In the genomic region with DNA sequence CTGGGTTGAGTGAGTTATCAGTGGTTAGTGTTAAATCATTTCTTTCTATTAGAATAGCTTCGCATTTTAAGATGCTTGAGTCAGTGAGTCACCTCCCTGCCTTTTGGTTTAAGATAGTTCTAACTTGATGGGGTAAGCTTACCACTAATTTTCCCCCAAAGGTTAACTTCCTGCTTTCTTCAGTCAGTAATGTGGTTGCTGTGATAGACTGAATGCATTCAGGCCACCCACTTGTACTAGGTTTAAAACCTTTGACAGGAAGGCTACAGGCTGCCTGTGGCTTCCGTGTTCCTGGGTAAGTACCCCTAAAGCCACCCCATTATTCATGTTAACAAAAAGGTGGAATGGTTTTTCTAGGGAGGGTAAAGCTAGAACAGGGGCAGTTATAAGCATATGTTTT, we compare ENCODE assay signal across 14 cellular contexts. TPM values are rescaled to one million over a fixed set of nuclear protein-coding genes. Genes with fewer than 3 reads are reported as not detected.
DNase-seq lines count a peak whose midpoint lies in the region; ATAC-seq, FAIRE-seq and TF ChIP-seq lines count a peak whose summit lies in the region.
"Had no signal": no experiment of that assay in that cellular context is flagged by ENCODE, and none has a peak within 500 bp of the region (broad histone marks: within the 10 kb centered on the region; RNA-seq: fewer than 3 reads in every experiment).

No MANE protein-coding gene starts in this region.

- FAIRE-seq in frontal cortex (lab: Jason Lieb, UNC): no peak

- WGBS in lung, 2 donors: 58 to 68% methylated on average over 2 of the region's 2 CpGs

- peak overlapping the region; percentile 0 to 97 (median 66) for H3K27ac Mint-ChIP-seq in CD4-positive, CD25-positive, alpha-beta regulatory T cell

- H3K27me3 Mint-ChIP-seq in CD4-positive, CD25-positive, alpha-beta regulatory T cell: peaks cover 11% of the 10 kb centered on the region

- H3K4me3 Mint-ChIP-seq in CD4-positive, CD25-positive, alpha-beta regulatory T cell: peak overlapping the region in 2 of 4 donors; percentile 18 to 42

- peak in 2 of 3 donors; percentile 43 to 60 for DNase-seq in CD4-positive, CD25-positive, alpha-beta regulatory T cell
- DNase-seq in NOMO-1 treated with DMSO at 0.1 percent for 48 hours (lab: John Stamatoyannopoulos, UW; ENCODE audit: unreplicated experiment) (peak; percentile 94), activated T-helper 1 cell treated with Interleukin-2 at 50 U/mL for 16 hours (ENCODE audit: low read depth) (peak; percentile 3), lung (ENCODE audit: low spot score) (no peak), superior temporal gyrus (ENCODE audit: extremely low spot score) (no peak), frontal cortex (ENCODE audit: low spot score in 2 of 2) (no peak), NCI-H82 (lab: John Stamatoyannopoulos, UW) (no peak)
- DNase-seq: heart left ventricle, mesendoderm, NCI-H2107 had no signal

- H3K36me3 ChIP-seq in CD4-positive, CD25-positive, alpha-beta regulatory T cell (ENCODE audit: control insufficient read depth, insufficient read depth, low read length): no peaks in the 10 kb centered on the region
- H3K36me3 ChIP-seq in lung (ENCODE audit: control insufficient read depth in 2 of 2, insufficient read depth in 2 of 2, low read length in 2 of 2): no peaks in the 10 kb centered on the region
- H3K36me3 ChIP-seq: BLaER1, heart left ventricle had no signal

- peak; percentile 97 to 98 for ATAC-seq in CD4-positive, CD25-positive, alpha-beta regulatory T cell (ENCODE audit: low read depth in 2 of 2)
- ATAC-seq in lung (ENCODE audit: insufficient read depth, low FRiP score) (peak; percentile 19), HG03439 (IDR thresholded peaks at IDR 0.05; ENCODE audit: unreplicated experiment) (no peak)
- ATAC-seq: heart left ventricle had no signal

- TF ChIP-seq CTCF in lung (IDR thresholded peaks at IDR 0.05; ENCODE audit: control extremely low read depth, extremely low read depth): no peak

- H3K9me3 Mint-ChIP-seq in CD4-positive, CD25-positive, alpha-beta regulatory T cell: peaks cover 5 to 36% (median 16%) of the 10 kb centered on the region in 7 donors

- H3K36me3 Mint-ChIP-seq in CD4-positive, CD25-positive, alpha-beta regulatory T cell: peaks cover 7% of the 10 kb centered on the region

- no peaks in the 10 kb centered on the region for H3K27me3 ChIP-seq in CD4-positive, CD25-positive, alpha-beta regulatory T cell (ENCODE audit: control insufficient read depth, insufficient read depth, low read length)
- H3K27me3 ChIP-seq in lung (ENCODE audit: control insufficient read depth, insufficient read depth): no peaks in the 10 kb centered on the region
- H3K27me3 ChIP-seq: BLaER1, heart left ventricle had no signal

- peaks cover 31 to 38% of the 10 kb centered on the region in 2 experiments for H3K9me3 ChIP-seq in CD4-positive, CD25-positive, alpha-beta regulatory T cell (ENCODE audit: control insufficient read depth in 2 of 2, low read length in 2 of 2)
- peaks cover 10 to 11% of the 10 kb centered on the region in 2 donors for H3K9me3 ChIP-seq in lung (ENCODE audit: control insufficient read depth in 2 of 2, insufficient read depth in 1 of 2, low read length in 1 of 2)

- H3K27ac ChIP-seq in CD4-positive, CD25-positive, alpha-beta regulatory T cell (ENCODE audit: insufficient read depth, low read length, poor library complexity, severe bottlenecking): no peak overlapping the region
- H3K27ac ChIP-seq in lung (ENCODE audit: low read depth in 1 of 2, low read length in 1 of 2): no peak overlapping the region
- H3K27ac ChIP-seq: BLaER1, heart left ventricle had no signal

- peaks cover 16% of the 10 kb centered on the region for H3K4me1 ChIP-seq in CD4-positive, CD25-positive, alpha-beta regulatory T cell (ENCODE audit: control insufficient read depth, insufficient read depth, low read length, poor library complexity, severe bottlenecking)
- H3K4me1 ChIP-seq in lung (ENCODE audit: control insufficient read depth in 2 of 2, insufficient read depth in 2 of 2, low read length in 2 of 2): no peaks in the 10 kb centered on the region
- H3K4me1 ChIP-seq: BLaER1, heart left ventricle had no signal

- peaks cover 9 to 20% (median 17%) of the 10 kb centered on the region in 4 donors for H3K4me1 Mint-ChIP-seq in CD4-positive, CD25-positive, alpha-beta regulatory T cell

- H3K4me3 ChIP-seq in CD4-positive, CD25-positive, alpha-beta regulatory T cell (ENCODE audit: low read depth, low read length): peak overlapping the region; percentile 9
- no peak overlapping the region for H3K4me3 ChIP-seq in lung
- H3K4me3 ChIP-seq: BLaER1, heart left ventricle had no signal

RNA-seq across cellular contexts. Expression of gene CLEC2A, which starts 25.3 kb away (rescaled TPM):
- total RNA-seq in CD4-positive, CD25-positive, alpha-beta regulatory T cell: not detected
- polyA plus RNA-seq in CD4-positive, CD25-positive, alpha-beta regulatory T cell: not detected
- total RNA-seq in lung: not detected
- polyA plus RNA-seq in lung: not detected
- not detected for total RNA-seq in frontal cortex
- total RNA-seq: dermis microvascular lymphatic vessel endothelial cell, heart left ventricle, renal cortical epithelial cell had no signal
- polyA plus RNA-seq: heart left ventricle had no signal

RNA-seq across cellular contexts. Expression of gene KLRF2, which starts 25.6 kb away (rescaled TPM):
- not detected for total RNA-seq in CD4-positive, CD25-positive, alpha-beta regulatory T cell
- not detected for polyA plus RNA-seq in CD4-positive, CD25-positive, alpha-beta regulatory T cell
- total RNA-seq in lung (not detected), frontal cortex (not detected)
- not detected for polyA plus RNA-seq in lung
- total RNA-seq: dermis microvascular lymphatic vessel endothelial cell, heart left ventricle, renal cortical epithelial cell had no signal
- polyA plus RNA-seq: heart left ventricle had no signal

RNA-seq across cellular contexts. Expression of gene CLEC2B, which starts 37.7 kb away (rescaled TPM):
- 90.8 TPM for total RNA-seq in CD4-positive, CD25-positive, alpha-beta regulatory T cell
- 10 to 100 TPM; 32.8 to 55.3 (median 45.7) TPM for polyA plus RNA-seq in CD4-positive, CD25-positive, alpha-beta regulatory T cell
- 10 to 100 TPM; 14.1 to 70.1 TPM for total RNA-seq in lung
- polyA plus RNA-seq in lung: 10 to 100 TPM; 17.0 to 19.0 TPM
- total RNA-seq in frontal cortex: 1.6 TPM

Comparison
In these comparisons a context has a peak if more than half of its experiments do, and no peak if none do; other contexts are left out.
1. DNase-seq: peak in CD4-positive, CD25-positive, alpha-beta regulatory T cell (2 of 3), NOMO-1 treated with DMSO at 0.1 percent for 48 hours (single experiment) and activated T-helper 1 cell treated with Interleukin-2 at 50 U/mL for 16 hours (single experiment); none in lung (single experiment), superior temporal gyrus (single experiment), frontal cortex (0 of 2) and NCI-H82 (single experiment).